Comparison of ENCODE assay signal across 9 cellular contexts in genomic region chr10:10973310-10973709, GRCh38. TPM values are rescaled to one million over a fixed set of nuclear protein-coding genes. Genes with fewer than 3 reads are reported as not detected.
"Had no signal": no experiment of that assay in that cellular context is flagged by ENCODE, and none has a peak within 500 bp of the region (broad histone marks: within the 10 kb centered on the region; RNA-seq: fewer than 3 reads in every experiment).

No MANE protein-coding gene starts in this region.

- H3K9me3 Mint-ChIP-seq: GM23338, H9, IgD-negative memory B cell had no signal

- H3K4me3 Mint-ChIP-seq: GM23338, H9, HFFc6, IgD-negative memory B cell had no signal

- H3K36me3 Mint-ChIP-seq: IgD-negative memory B cell had no signal

- H3K27ac Mint-ChIP-seq: GM23338, H9, HFFc6, IgD-negative memory B cell had no signal

- H3K27ac ChIP-seq: HL-60, KMS-11 had no signal

- ATAC-seq: GM23338, HepG2 had no signal

- H3K4me3 ChIP-seq: GM23338 had no signal

- DNase-seq: H9, HCEC 1CT, HFFc6, KBM-7 had no signal

- H3K4me1 Mint-ChIP-seq: GM23338, H9 had no signal

RNA-seq across cellular contexts. Expression of gene CELF2, which starts 44.4 kb away (rescaled TPM):
- total RNA-seq: HepG2 had no signal
- polyA plus RNA-seq: HepG2 had no signal
